7 cellular contexts compared by ENCODE assay signal in genomic region chr5:106259431-106260090, GRCh38.
DNase-seq lines count a peak whose midpoint lies in the region; ATAC-seq, FAIRE-seq and TF ChIP-seq lines count a peak whose summit lies in the region.
"Not testable (repeated sequence)": the region's sequence is repeated elsewhere in the genome, so short reads cannot be mapped to it uniquely, and the experiment has no call there.

No MANE protein-coding gene starts in this region.

- H3K27me3 Mint-ChIP-seq in GM23338 (ENCODE audit: insufficient read depth, low read depth, poor library complexity); WTC11 (ENCODE audit: low read depth); nephron (ENCODE audit: low read depth): not testable (repeated sequence)

- TF ChIP-seq CTCF in A549 (IDR thresholded peaks at IDR 0.05); GM23338 (conservative IDR thresholded peaks at IDR 0.05; ENCODE audit: low read depth in 2 of 2); WTC11 (IDR thresholded peaks at IDR 0.05); nephron (IDR thresholded peaks at IDR 0.05; ENCODE audit: unreplicated experiment in 3 of 3): not testable (repeated sequence)

- H2AFZ ChIP-seq in GM23338: not testable (repeated sequence)

- not testable (repeated sequence) for FAIRE-seq in A549 (lab: Jason Lieb, UNC)

- not testable (repeated sequence) for H4K20me1 ChIP-seq in GM23338 (replicated peaks; ENCODE audit: insufficient read depth)

- 58% methylated on average over 11 of the region's 11 CpGs for WGBS in A549 (ENCODE audit: missing lambda C conversion rate)

- peaks cover 17% of the 10 kb centered on the region for H3K36me3 Mint-ChIP-seq in GM23338 (ENCODE audit: low read depth)
- peaks cover 29% of the 10 kb centered on the region for H3K36me3 Mint-ChIP-seq in WTC11
- H3K36me3 Mint-ChIP-seq in nephron (ENCODE audit: low read depth): not testable (repeated sequence)

- H3K4me3 Mint-ChIP-seq in GM23338, WTC11, nephron: not testable (repeated sequence)

- H3K27me3 ChIP-seq in GM23338 (ENCODE audit: insufficient read depth): not testable (repeated sequence)

- not testable (repeated sequence) for H3K4me3 ChIP-seq in A549, GM23338

- H3K4me2 ChIP-seq in A549: peak overlapping the region; percentile 44; the same call in 1 of the 3 replicates
- not testable (repeated sequence) for H3K4me2 ChIP-seq in GM23338

- CTCF ChIA-PET in A549 (lab: Yijun Ruan, JAX); WTC11 (lab: Charles Lee): not testable (repeated sequence)

- H3K36me3 ChIP-seq in GM23338 (ENCODE audit: insufficient read depth): not testable (repeated sequence)

- not testable (repeated sequence) for TF ChIP-seq POLR2A in A549 (IDR thresholded peaks at IDR 0.05; ENCODE audit: low read length)

- not testable (repeated sequence) for H3K9me2 ChIP-seq in GM23338 (ENCODE audit: insufficient read depth)

- POLR2A ChIA-PET in A549 (lab: Yijun Ruan, JAX); WTC11 (lab: Charles Lee): not testable (repeated sequence)

- H3K9me3 Mint-ChIP-seq in GM23338 (peaks cover 20% of the 10 kb centered on the region), WTC11 (peaks cover 18% of the 10 kb centered on the region)
- not testable (repeated sequence) for H3K9me3 Mint-ChIP-seq in nephron

- peaks cover 21% of the 10 kb centered on the region for H3K4me1 ChIP-seq in A549
- not testable (repeated sequence) for H3K4me1 ChIP-seq in GM23338 (ENCODE audit: insufficient read depth)

- ATAC-seq in A549, GM23338, WTC11: not testable (repeated sequence)

- not testable (repeated sequence) for H3K79me2 ChIP-seq in GM23338 (replicated peaks; ENCODE audit: insufficient read depth)

- not testable (repeated sequence) for H3K27ac Mint-ChIP-seq in GM23338
- H3K27ac Mint-ChIP-seq in WTC11 (peak overlapping the region; percentile 89), nephron (peak overlapping the region in 2 of 3 experiments; percentile 34 to 41)

- H3K27ac ChIP-seq in A549: 0 out of 6 replicates have a peak overlapping the region, but pooled peaks of 1 of the 2 experiments have one; percentile 24
- H3K27ac ChIP-seq in GM23338 (ENCODE audit: low read depth): not testable (repeated sequence)

- TF ChIP-seq RAD21 in A549 (conservative IDR thresholded peaks at IDR 0.05 in 1 of 2, IDR thresholded peaks at IDR 0.05 in 1 of 2): not testable (repeated sequence)

- H3K4me1 Mint-ChIP-seq in GM23338 (peaks cover 21% of the 10 kb centered on the region), WTC11 (peaks cover 34% of the 10 kb centered on the region)
- not testable (repeated sequence) for H3K4me1 Mint-ChIP-seq in nephron

- DNase-seq in A549 (ENCODE audit: low read depth in 1 of 2, low spot score in 1 of 2); WTC11 (ENCODE audit: low spot score): not testable (repeated sequence)
- DNase-seq in GM23338 (ENCODE audit: low spot score) (peak; percentile 34), NCI-H526 (lab: John Stamatoyannopoulos, UW) (peak; percentile 50 to 56), iPS DF 19.7 (ENCODE audit: low read depth, low spot score) (peak; percentile 5), renal cortical epithelial cell (ENCODE audit: low read depth) (peak; percentile 4)

- not testable (repeated sequence) for H3K9me3 ChIP-seq in A549

- TF ChIP-seq EP300 in A549 (IDR thresholded peaks at IDR 0.05): not testable (repeated sequence)

- H3F3A ChIP-seq in GM23338 (replicated peaks; ENCODE audit: low read depth): not testable (repeated sequence)
